In the genomic region with DNA sequence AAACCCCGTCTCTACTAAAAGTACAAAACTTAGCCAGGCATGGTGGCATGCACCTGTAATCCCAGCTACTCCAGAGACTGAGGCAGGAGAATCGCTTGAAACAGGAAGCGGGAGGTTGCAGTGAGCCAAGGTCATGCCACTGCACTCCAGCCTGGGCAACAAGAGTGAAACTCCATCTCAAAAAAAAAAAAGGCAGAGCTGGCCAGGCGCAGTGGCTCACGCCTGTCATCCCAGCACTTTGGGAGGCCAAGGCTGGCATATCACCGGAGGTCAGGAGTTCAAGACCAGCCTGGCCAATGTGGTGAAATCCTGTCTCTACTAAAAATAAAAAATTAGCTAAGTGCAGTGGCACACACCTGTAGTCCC, we compare ENCODE assay signal across 3 cellular contexts. TPM values are rescaled to one million over a fixed set of nuclear protein-coding genes. Genes with fewer than 3 reads are reported as not detected.
"Had no signal": no experiment of that assay in that cellular context is flagged by ENCODE, and none has a peak within 500 bp of the region (broad histone marks: within the 10 kb centered on the region; RNA-seq: fewer than 3 reads in every experiment).

No MANE protein-coding gene starts in this region.

RNA-seq across cellular contexts. Expression of a gene that starts 4.8 kb away (rescaled TPM):
- total RNA-seq: GM23248, H4, HFFc6 had no signal
- polyA plus RNA-seq: GM23248 had no signal

RNA-seq across cellular contexts. Expression of a gene that starts 27.9 kb away (rescaled TPM):
- total RNA-seq: GM23248, H4, HFFc6 had no signal
- polyA plus RNA-seq: GM23248 had no signal

RNA-seq across cellular contexts. Expression of a gene that starts 45.0 kb away (rescaled TPM):
- total RNA-seq: GM23248 had no signal
